In genomic region chr2:33467413-33467812, GRCh38 we compare ENCODE assay signal across 15 cellular contexts.
"Had no signal": no experiment of that assay in that cellular context is flagged by ENCODE, and none has a peak within 500 bp of the region (broad histone marks: within the 10 kb centered on the region; RNA-seq: fewer than 3 reads in every experiment).

No MANE protein-coding gene starts in this region.

- H3K9ac ChIP-seq: neural progenitor cell had no signal

- H3K27ac ChIP-seq: esophagus muscularis mucosa, neural progenitor cell, tibial artery, VCaP had no signal

- ATAC-seq: activated CD4-positive, CD25-positive, alpha-beta regulatory T cell treated with anti-CD3 and anti-CD28 coated beads, Interleukin-2, amount 50 U/mL, for 24 hours; activated CD8-positive, alpha-beta T cell treated with anti-CD3 and anti-CD28 coated beads for 36 hours; effector memory CD8-positive, alpha-beta T cell; naive thymus-derived CD8-positive, alpha-beta T cell; stimulated activated naive CD8-positive, alpha-beta T cell treated with anti-CD3 and anti-CD28 coated beads, Interleukin-15, amount 100 ng/mL, for 72 hours had no signal

- H3K36me3 Mint-ChIP-seq: activated naive CD4-positive, alpha-beta T cell treated with anti-CD3 and anti-CD28 coated beads, Interleukin-2, amount 50 U/mL, for 24 hours; naive thymus-derived CD8-positive, alpha-beta T cell; neural progenitor cell had no signal

- DNase-seq: activated CD4-positive, alpha-beta T cell treated with anti-CD3 and anti-CD28 coated beads, Interleukin-2, amount 10 ng/mL, durations not matched to agents 24 days and 14 days; activated CD8-positive, alpha-beta T cell treated with anti-CD3 and anti-CD28 coated beads for 36 hours; activated gamma-delta T cell treated with Interleukin-2 at 50 U/mL for 16 hours; effector memory CD8-positive, alpha-beta T cell; naive thymus-derived CD8-positive, alpha-beta T cell; stimulated activated CD4-positive, alpha-beta T cell treated with anti-CD3 and anti-CD28 coated beads, Interleukin-12 subunit alpha, Interleukin-12 subunit beta, amount 100 ng/mL, for 4 hours; stimulated activated CD4-positive, alpha-beta T cell treated with anti-CD3 and anti-CD28 coated beads, Interleukin-4, amount 100 ng/mL, for 4 hours; stimulated activated naive CD8-positive, alpha-beta T cell treated with anti-CD3 and anti-CD28 coated beads, Interleukin-15, amount 100 ng/mL, for 72 hours; tibial artery had no signal

- H3K27me3 ChIP-seq: esophagus muscularis mucosa, neural progenitor cell, tibial artery had no signal

- H3K4me1 Mint-ChIP-seq: activated CD4-positive, alpha-beta T cell treated with anti-CD3 and anti-CD28 coated beads, Interleukin-2, amount 10 ng/mL, durations not matched to agents 24 days and 14 days; activated naive CD4-positive, alpha-beta T cell treated with anti-CD3 and anti-CD28 coated beads, Interleukin-2, amount 50 U/mL, for 24 hours; central memory CD8-positive, alpha-beta T cell; naive thymus-derived CD8-positive, alpha-beta T cell; neural progenitor cell; stimulated activated naive CD8-positive, alpha-beta T cell treated with anti-CD3 and anti-CD28 coated beads, Interleukin-15, amount 100 ng/mL, for 72 hours had no signal

- H3K36me3 ChIP-seq: esophagus muscularis mucosa, neural progenitor cell, tibial artery had no signal

- H3K27ac Mint-ChIP-seq: activated CD4-positive, alpha-beta T cell treated with anti-CD3 and anti-CD28 coated beads, Interleukin-2, amount 10 ng/mL, durations not matched to agents 24 days and 14 days; activated CD8-positive, alpha-beta T cell treated with anti-CD3 and anti-CD28 coated beads for 36 hours; activated naive CD4-positive, alpha-beta T cell treated with anti-CD3 and anti-CD28 coated beads, Interleukin-2, amount 50 U/mL, for 24 hours; effector memory CD8-positive, alpha-beta T cell; naive thymus-derived CD8-positive, alpha-beta T cell; neural progenitor cell; stimulated activated naive CD8-positive, alpha-beta T cell treated with anti-CD3 and anti-CD28 coated beads, Interleukin-15, amount 100 ng/mL, for 72 hours had no signal

- H3K4me3 ChIP-seq: esophagus muscularis mucosa, neural progenitor cell, tibial artery had no signal

- H3K4me1 ChIP-seq: neural progenitor cell had no signal

- H3K4me3 Mint-ChIP-seq: activated CD4-positive, alpha-beta T cell treated with anti-CD3 and anti-CD28 coated beads, Interleukin-2, amount 10 ng/mL, durations not matched to agents 24 days and 14 days; activated CD8-positive, alpha-beta T cell treated with anti-CD3 and anti-CD28 coated beads for 36 hours; activated naive CD4-positive, alpha-beta T cell treated with anti-CD3 and anti-CD28 coated beads, Interleukin-2, amount 50 U/mL, for 24 hours; central memory CD8-positive, alpha-beta T cell; effector memory CD8-positive, alpha-beta T cell; naive thymus-derived CD8-positive, alpha-beta T cell; neural progenitor cell; stimulated activated naive CD8-positive, alpha-beta T cell treated with anti-CD3 and anti-CD28 coated beads, Interleukin-15, amount 100 ng/mL, for 72 hours had no signal

- H3K9me3 ChIP-seq: esophagus muscularis mucosa, tibial artery had no signal

- H3K27me3 Mint-ChIP-seq: activated CD8-positive, alpha-beta T cell treated with anti-CD3 and anti-CD28 coated beads for 36 hours; activated naive CD4-positive, alpha-beta T cell treated with anti-CD3 and anti-CD28 coated beads, Interleukin-2, amount 50 U/mL, for 24 hours; central memory CD8-positive, alpha-beta T cell; effector memory CD8-positive, alpha-beta T cell; stimulated activated naive CD8-positive, alpha-beta T cell treated with anti-CD3 and anti-CD28 coated beads, Interleukin-15, amount 100 ng/mL, for 72 hours had no signal

- H3K9me3 Mint-ChIP-seq: activated CD4-positive, alpha-beta T cell treated with anti-CD3 and anti-CD28 coated beads, Interleukin-2, amount 10 ng/mL, durations not matched to agents 24 days and 14 days; activated CD8-positive, alpha-beta T cell treated with anti-CD3 and anti-CD28 coated beads for 36 hours; activated naive CD4-positive, alpha-beta T cell treated with anti-CD3 and anti-CD28 coated beads, Interleukin-2, amount 50 U/mL, for 24 hours; central memory CD8-positive, alpha-beta T cell; effector memory CD8-positive, alpha-beta T cell; naive thymus-derived CD8-positive, alpha-beta T cell; neural progenitor cell; stimulated activated naive CD8-positive, alpha-beta T cell treated with anti-CD3 and anti-CD28 coated beads, Interleukin-15, amount 100 ng/mL, for 72 hours had no signal
